22 cellular contexts compared by ENCODE assay signal in the genomic region with DNA sequence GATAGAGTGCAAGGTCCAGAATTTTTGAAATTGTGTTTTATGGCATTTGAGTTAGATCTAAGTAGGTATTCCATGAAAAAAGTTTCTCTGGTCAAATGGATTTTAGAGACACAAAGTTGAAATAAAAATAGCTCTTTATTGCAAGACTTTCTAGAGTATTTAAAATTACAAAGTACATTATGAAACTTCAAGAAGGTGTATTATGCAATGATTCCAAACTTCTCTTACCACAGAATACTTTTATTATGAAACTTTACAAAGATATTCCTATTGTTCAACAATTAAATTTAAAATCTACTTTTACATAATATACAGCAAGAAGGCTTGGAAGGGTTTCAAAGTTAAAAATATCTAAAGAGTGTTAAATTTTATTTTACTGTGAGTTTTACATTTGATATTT.
"Had no signal": no experiment of that assay in that cellular context is flagged by ENCODE, and none has a peak within 500 bp of the region (broad histone marks: within the 10 kb centered on the region; RNA-seq: fewer than 3 reads in every experiment).

No MANE protein-coding gene starts in this region.

- H3K4me3 Mint-ChIP-seq: activated CD4-positive, alpha-beta memory T cell treated with anti-CD3 and anti-CD28 coated beads for 36 hours; activated CD4-positive, alpha-beta T cell treated with anti-CD3 and anti-CD28 coated beads, Interleukin-2, amount 10 ng/mL, durations not matched to agents 7 days and 5 days; activated naive CD4-positive, alpha-beta T cell treated with anti-CD3 and anti-CD28 coated beads for 36 hours; activated naive CD8-positive, alpha-beta T cell; activated T-cell treated with anti-CD3 and anti-CD28 coated beads, Interleukin-2, amount 50 U/mL, for 4 hours; activated T-helper 17 cell treated with anti-CD3 and anti-CD28 coated beads, Interleukin-2, amount 50 U/mL, for 72 hours; T-helper 17 cell had no signal

- H3K27ac ChIP-seq: KMS-11, VCaP had no signal

- ATAC-seq: activated T-cell treated with anti-CD3 and anti-CD28 coated beads, Interleukin-2, amount 50 U/mL, for 4 hours; activated T-helper 17 cell treated with anti-CD3 and anti-CD28 coated beads, Interleukin-2, amount 50 U/mL, for 72 hours; PC-3; T-helper 17 cell had no signal

- H3K4me1 Mint-ChIP-seq: activated CD4-positive, alpha-beta T cell treated with anti-CD3 and anti-CD28 coated beads, Interleukin-2, amount 10 ng/mL, durations not matched to agents 7 days and 5 days; activated T-helper 17 cell treated with anti-CD3 and anti-CD28 coated beads, Interleukin-2, amount 50 U/mL, for 72 hours; T-helper 17 cell had no signal

- H3K27ac Mint-ChIP-seq: activated CD4-positive, alpha-beta memory T cell treated with anti-CD3 and anti-CD28 coated beads for 36 hours; activated CD4-positive, alpha-beta T cell treated with anti-CD3 and anti-CD28 coated beads, Interleukin-2, amount 10 ng/mL, durations not matched to agents 7 days and 5 days; activated naive CD4-positive, alpha-beta T cell treated with anti-CD3 and anti-CD28 coated beads for 36 hours; activated naive CD8-positive, alpha-beta T cell; activated T-helper 17 cell treated with anti-CD3 and anti-CD28 coated beads, Interleukin-2, amount 50 U/mL, for 72 hours; T-helper 17 cell had no signal

- H3K36me3 Mint-ChIP-seq: activated CD4-positive, alpha-beta memory T cell treated with anti-CD3 and anti-CD28 coated beads for 36 hours; activated naive CD8-positive, alpha-beta T cell had no signal

- H3K27me3 Mint-ChIP-seq: activated CD4-positive, alpha-beta memory T cell treated with anti-CD3 and anti-CD28 coated beads for 36 hours; activated CD4-positive, alpha-beta T cell treated with anti-CD3 and anti-CD28 coated beads, Interleukin-2, amount 10 ng/mL, durations not matched to agents 7 days and 5 days; activated naive CD8-positive, alpha-beta T cell; activated T-helper 17 cell treated with anti-CD3 and anti-CD28 coated beads, Interleukin-2, amount 50 U/mL, for 72 hours; T-helper 17 cell had no signal

- H3K9me3 Mint-ChIP-seq: activated CD4-positive, alpha-beta memory T cell treated with anti-CD3 and anti-CD28 coated beads for 36 hours; activated CD4-positive, alpha-beta T cell treated with anti-CD3 and anti-CD28 coated beads, Interleukin-2, amount 10 ng/mL, durations not matched to agents 7 days and 5 days; activated naive CD4-positive, alpha-beta T cell treated with anti-CD3 and anti-CD28 coated beads for 36 hours had no signal

- DNase-seq: activated CD4-positive, alpha-beta memory T cell treated with anti-CD3 and anti-CD28 coated beads for 36 hours; activated CD4-positive, alpha-beta T cell treated with anti-CD3 and anti-CD28 coated beads, Interleukin-2, amount 10 ng/mL, durations not matched to agents 7 days and 5 days; activated CD4-positive, CD25-positive, alpha-beta regulatory T cell; activated CD8-positive, alpha-beta memory T cell treated with anti-CD3 and anti-CD28 coated beads for 24 hours; activated gamma-delta T cell; activated naive CD4-positive, alpha-beta T cell treated with anti-CD3 and anti-CD28 coated beads for 36 hours; activated T-cell treated with anti-CD3 and anti-CD28 coated beads, Interleukin-2, amount 50 U/mL, for 4 hours; anterior cingulate cortex; NCI-H1092 treated with DMSO at 0.1 percent for 48 hours; NCI-H1417 treated with DMSO at 0.1 percent for 48 hours; NCI-H1694; NCI-H2029; NCI-H510A treated with DMSO at 0.1 percent for 48 hours; NCI-H69; PC-3; SHP77 treated with DMSO at 0.1 percent for 48 hours; T-helper 17 cell; T-helper 9 cell had no signal
